25 cellular contexts compared by ENCODE assay signal in the genomic region with DNA sequence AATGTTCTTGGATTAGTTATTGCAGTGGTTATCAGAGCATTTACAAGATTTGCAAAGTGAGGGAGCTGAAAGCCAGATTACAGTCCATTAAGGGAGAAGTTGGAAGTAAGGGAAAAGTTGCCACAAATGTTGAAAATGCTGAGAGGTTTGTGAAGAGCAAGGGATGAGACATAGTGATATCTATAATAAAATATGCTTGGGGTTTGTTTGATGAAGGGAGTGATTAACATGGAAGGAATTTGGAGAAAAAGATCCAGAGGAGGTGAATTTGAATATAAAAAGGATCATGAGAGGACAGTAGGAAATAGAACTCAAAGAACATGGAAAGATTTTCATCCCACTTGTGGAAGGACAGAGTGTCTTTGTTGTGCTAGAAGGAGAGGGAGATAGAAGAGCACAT. TPM values are rescaled to one million over a fixed set of nuclear protein-coding genes. Genes with fewer than 3 reads are reported as not detected.
DNase-seq lines count a peak whose midpoint lies in the region; ATAC-seq and TF ChIP-seq lines count a peak whose summit lies in the region.
"Had no signal": no experiment of that assay in that cellular context is flagged by ENCODE, and none has a peak within 500 bp of the region (broad histone marks: within the 10 kb centered on the region; RNA-seq: fewer than 3 reads in every experiment).

No MANE protein-coding gene starts in this region.

- peak; percentile 81 for DNase-seq in EH (ENCODE audit: low read depth)
- peak; percentile 69 for DNase-seq in M059J (ENCODE audit: low read depth)
- no peak for DNase-seq in chondrocyte (ENCODE audit: low spot score)
- DNase-seq in mesothelial cell of epicardium (ENCODE audit: low spot score in 2 of 2, unreplicated experiment in 2 of 2): no peak
- DNase-seq in AG08396 (ENCODE audit: low spot score): no peak
- no peak for DNase-seq in activated gamma-delta T cell (lab: John Stamatoyannopoulos, UW)
- DNase-seq: activated B cell treated with CpG ODN at 0.5 μM for 24 hours; activated CD8-positive, alpha-beta T cell treated with anti-CD3 and anti-CD28 coated beads for 36 hours; activated T-cell treated with anti-CD3 and anti-CD28 coated beads, Interleukin-2, amount 50 U/mL, for 24 hours; heart right ventricle; natural killer cell; NCI-H1930; Right ventricle myocardium superior; spleen; stimulated activated CD8-positive, alpha-beta memory T cell treated with anti-CD3 and anti-CD28 coated beads, Interleukin-4, amount 100 ng/mL, for 48 hours; T-helper 2 cell had no signal

- H3K4me3 Mint-ChIP-seq in chondrocyte (ENCODE audit: unreplicated experiment) (no peak overlapping the region), mesothelial cell of epicardium (no peak overlapping the region)
- H3K4me3 Mint-ChIP-seq in activated T-helper 17 cell treated with anti-CD3 and anti-CD28 coated beads, Interleukin-2, amount 50 U/mL, for 72 hours: no peak overlapping the region
- H3K4me3 Mint-ChIP-seq: activated B cell treated with CpG ODN at 0.5 μM for 24 hours; activated CD8-positive, alpha-beta T cell treated with anti-CD3 and anti-CD28 coated beads for 36 hours; activated T-cell treated with anti-CD3 and anti-CD28 coated beads, Interleukin-2, amount 50 U/mL, for 24 hours; memory B cell; natural killer cell had no signal

- H3K27me3 Mint-ChIP-seq in chondrocyte (ENCODE audit: low read depth) (no peaks in the 10 kb centered on the region), mesothelial cell of epicardium (ENCODE audit: low read depth) (no peaks in the 10 kb centered on the region)
- H3K27me3 Mint-ChIP-seq in activated T-helper 17 cell treated with anti-CD3 and anti-CD28 coated beads, Interleukin-2, amount 50 U/mL, for 72 hours: no peaks in the 10 kb centered on the region
- H3K27me3 Mint-ChIP-seq: memory B cell, progenitor cell of endocrine pancreas had no signal

- H3K4me1 Mint-ChIP-seq in chondrocyte (ENCODE audit: low read depth): peaks cover 38% of the 10 kb centered on the region
- peaks cover 59% of the 10 kb centered on the region for H3K4me1 Mint-ChIP-seq in mesothelial cell of epicardium
- no peaks in the 10 kb centered on the region for H3K4me1 Mint-ChIP-seq in activated T-helper 17 cell treated with anti-CD3 and anti-CD28 coated beads, Interleukin-2, amount 50 U/mL, for 72 hours
- H3K4me1 Mint-ChIP-seq: activated B cell treated with CpG ODN at 0.5 μM for 24 hours, memory B cell, natural killer cell had no signal

- no peak for ATAC-seq in activated T-helper 17 cell treated with anti-CD3 and anti-CD28 coated beads, Interleukin-2, amount 50 U/mL, for 72 hours (replicated peaks)
- no peak for ATAC-seq in HG02870 (IDR thresholded peaks at IDR 0.05; ENCODE audit: unreplicated experiment)
- ATAC-seq: activated CD8-positive, alpha-beta T cell treated with anti-CD3 and anti-CD28 coated beads for 36 hours; activated naive CD4-positive, alpha-beta T cell treated with anti-CD3 and anti-CD28 coated beads, Interleukin-2, amount 50 U/mL, for 72 hours; heart right ventricle; HepG2; natural killer cell had no signal

- H3K36me3 Mint-ChIP-seq in chondrocyte (ENCODE audit: low read depth): no peaks in the 10 kb centered on the region
- no peaks in the 10 kb centered on the region for H3K36me3 Mint-ChIP-seq in mesothelial cell of epicardium
- no peaks in the 10 kb centered on the region for H3K36me3 Mint-ChIP-seq in activated T-helper 17 cell treated with anti-CD3 and anti-CD28 coated beads, Interleukin-2, amount 50 U/mL, for 72 hours (ENCODE audit: low read depth)
- H3K36me3 Mint-ChIP-seq: activated naive CD4-positive, alpha-beta T cell treated with anti-CD3 and anti-CD28 coated beads, Interleukin-2, amount 50 U/mL, for 72 hours; memory B cell; natural killer cell had no signal

- H3K27ac Mint-ChIP-seq in chondrocyte (ENCODE audit: unreplicated experiment) (peak overlapping the region; percentile 1), mesothelial cell of epicardium (peak overlapping the region; percentile 35)
- H3K27ac Mint-ChIP-seq in activated T-helper 17 cell treated with anti-CD3 and anti-CD28 coated beads, Interleukin-2, amount 50 U/mL, for 72 hours: no peak overlapping the region
- H3K27ac Mint-ChIP-seq: activated B cell treated with CpG ODN at 0.5 μM for 24 hours; activated CD8-positive, alpha-beta T cell treated with anti-CD3 and anti-CD28 coated beads for 36 hours; activated naive CD4-positive, alpha-beta T cell treated with anti-CD3 and anti-CD28 coated beads, Interleukin-2, amount 50 U/mL, for 72 hours; activated T-cell treated with anti-CD3 and anti-CD28 coated beads, Interleukin-2, amount 50 U/mL, for 24 hours; memory B cell; natural killer cell; progenitor cell of endocrine pancreas had no signal

- no peak for TF ChIP-seq CTCF in chondrocyte (IDR thresholded peaks at IDR 0.05)
- TF ChIP-seq CTCF in mesothelial cell of epicardium (IDR thresholded peaks at IDR 0.05; ENCODE audit: unreplicated experiment): no peak

- H3K9me3 Mint-ChIP-seq in chondrocyte (ENCODE audit: low read depth) (no peaks in the 10 kb centered on the region), mesothelial cell of epicardium (no peaks in the 10 kb centered on the region)
- H3K9me3 Mint-ChIP-seq in activated T-helper 17 cell treated with anti-CD3 and anti-CD28 coated beads, Interleukin-2, amount 50 U/mL, for 72 hours: no peaks in the 10 kb centered on the region
- H3K9me3 Mint-ChIP-seq: activated B cell treated with CpG ODN at 0.5 μM for 24 hours; activated CD8-positive, alpha-beta T cell treated with anti-CD3 and anti-CD28 coated beads for 36 hours; activated naive CD4-positive, alpha-beta T cell treated with anti-CD3 and anti-CD28 coated beads, Interleukin-2, amount 50 U/mL, for 72 hours; activated T-cell treated with anti-CD3 and anti-CD28 coated beads, Interleukin-2, amount 50 U/mL, for 24 hours; memory B cell; natural killer cell had no signal

RNA-seq across cellular contexts. Expression of a gene that starts 19.3 kb away (rescaled TPM):
- total RNA-seq in M059J (2014; rRNA removed; shearing (Covaris generic)): not detected in 2 replicates
- total RNA-seq in chondrocyte: not detected in 3 replicates
- total RNA-seq in mesothelial cell of epicardium: not detected in 3 replicates
- total RNA-seq in activated T-helper 17 cell treated with anti-CD3 and anti-CD28 coated beads, Interleukin-2, amount 50 U/mL, for 72 hours: not detected
- total RNA-seq: activated B cell treated with CpG ODN at 0.5 μM for 24 hours; activated CD8-positive, alpha-beta T cell treated with anti-CD3 and anti-CD28 coated beads for 36 hours; activated naive CD4-positive, alpha-beta T cell treated with anti-CD3 and anti-CD28 coated beads, Interleukin-2, amount 50 U/mL, for 72 hours; cardiac muscle cell; esophagus muscularis mucosa; heart right ventricle; HepG2; natural killer cell; NCI-H460; progenitor cell of endocrine pancreas; Right ventricle myocardium superior; spleen had no signal

RNA-seq across cellular contexts. Expression of a gene that starts 30.5 kb away (rescaled TPM):
- 0.17 TPM in 1 of 2 replicates, not detected in the other for total RNA-seq in M059J (2014; rRNA removed; shearing (Covaris generic))
- total RNA-seq in chondrocyte (not detected in 3 replicates), mesothelial cell of epicardium (not detected in 3 replicates)
- total RNA-seq in activated T-helper 17 cell treated with anti-CD3 and anti-CD28 coated beads, Interleukin-2, amount 50 U/mL, for 72 hours: not detected
- total RNA-seq: activated B cell treated with CpG ODN at 0.5 μM for 24 hours; activated CD8-positive, alpha-beta T cell treated with anti-CD3 and anti-CD28 coated beads for 36 hours; activated naive CD4-positive, alpha-beta T cell treated with anti-CD3 and anti-CD28 coated beads, Interleukin-2, amount 50 U/mL, for 72 hours; cardiac muscle cell; esophagus muscularis mucosa; heart right ventricle; HepG2; natural killer cell; NCI-H460; progenitor cell of endocrine pancreas; Right ventricle myocardium superior; spleen had no signal

Comparison
In these comparisons a context has a peak if more than half of its experiments do, and no peak if none do; other contexts are left out.
1. DNase-seq: peak in EH (single experiment) and M059J (single experiment); none in chondrocyte (single experiment), mesothelial cell of epicardium (0 of 2), AG08396 (single experiment) and activated gamma-delta T cell (single experiment).